8 cellular contexts compared by ENCODE assay signal in the genomic region with DNA sequence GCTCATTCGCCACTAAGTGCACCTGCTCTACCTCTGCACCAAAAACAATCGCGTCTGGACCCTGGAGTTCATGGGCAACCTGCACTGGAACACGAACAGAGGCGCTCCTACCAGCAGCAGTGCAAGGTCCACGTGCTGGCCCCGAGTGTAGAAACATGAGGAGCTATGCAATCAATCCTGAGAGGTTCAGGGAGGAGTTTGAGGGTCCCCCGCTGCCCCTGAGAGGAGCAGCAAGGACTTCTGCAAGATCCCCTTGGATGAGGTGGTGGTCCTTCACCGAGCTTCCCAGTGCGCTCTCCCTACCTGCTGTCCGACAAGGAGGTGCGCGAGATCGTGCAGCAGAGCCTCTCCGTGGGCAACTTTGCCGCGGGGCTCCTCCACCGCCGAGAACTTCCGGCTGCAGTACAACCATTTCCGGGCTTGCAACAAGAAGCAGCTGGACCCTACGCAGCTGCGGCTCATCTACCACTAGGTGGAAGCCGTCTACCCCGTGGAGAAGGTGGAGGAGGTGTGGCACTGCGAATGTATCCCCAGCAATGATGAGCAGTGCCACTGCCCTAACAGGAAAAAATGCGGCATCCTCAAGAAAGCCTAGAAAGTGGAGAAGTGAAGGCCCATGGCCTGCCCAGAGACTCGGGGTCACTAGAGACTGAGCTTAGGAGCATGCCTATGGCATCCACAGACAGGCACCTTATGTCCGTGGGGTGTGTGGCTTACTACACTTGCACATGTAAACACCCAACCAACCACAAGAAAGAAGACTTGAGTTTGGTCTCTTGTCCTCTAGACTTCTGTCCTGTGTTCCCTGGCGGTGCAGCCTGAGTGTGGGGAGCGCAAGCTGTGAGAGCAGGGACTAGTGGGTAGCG. TPM values are rescaled to one million over a fixed set of nuclear protein-coding genes. Genes with fewer than 3 reads are reported as not detected.
A peak's percentile ranks its signal among the peaks of the same experiment; 100 is the strongest.
DNase-seq lines count a peak whose midpoint lies in the region; ATAC-seq, FAIRE-seq and TF ChIP-seq lines count a peak whose summit lies in the region.
"Not testable (repeated sequence)": the region's sequence is repeated elsewhere in the genome, so short reads cannot be mapped to it uniquely, and the experiment has no call there.

No MANE protein-coding gene starts in this region.

- H3K4me1 Mint-ChIP-seq in stimulated activated effector memory CD8-positive, alpha-beta T cell treated with anti-CD3 and anti-CD28 coated beads, Interleukin-12 subunit alpha, Interleukin-12 subunit beta, amount 100 ng/mL, for 72 hours: peaks cover 11% of the 10 kb centered on the region

- peak; percentile 67 to 73 for TF ChIP-seq RAD21 in liver (IDR thresholded peaks at IDR 0.05)

- peaks cover 19% of the 10 kb centered on the region for H3K4me1 ChIP-seq in DOHH2 (ENCODE audit: control insufficient read depth, low read length)
- H3K4me1 ChIP-seq in liver (ENCODE audit: control insufficient read depth in 4 of 4, insufficient read depth in 4 of 4, low read length in 3 of 4): not testable (repeated sequence)

- TF ChIP-seq CTCF in DOHH2 (IDR thresholded peaks at IDR 0.05; ENCODE audit: low read depth, low read length, poor library complexity, severe bottlenecking) (peak; percentile 79), bronchial epithelial cell (IDR thresholded peaks at IDR 0.05; ENCODE audit: insufficient read depth, low read length, severe bottlenecking) (peak; percentile 44), liver (IDR thresholded peaks at IDR 0.05; ENCODE audit: low read depth, low read length, missing input control) (peak; percentile 38)

- not testable (repeated sequence) for H4K20me1 ChIP-seq in DOHH2 (ENCODE audit: control insufficient read depth, insufficient read depth, low read depth, low read length)

- not testable (repeated sequence) for H3K9me3 Mint-ChIP-seq in stimulated activated effector memory CD8-positive, alpha-beta T cell treated with anti-CD3 and anti-CD28 coated beads, Interleukin-12 subunit alpha, Interleukin-12 subunit beta, amount 100 ng/mL, for 72 hours

- not testable (repeated sequence) for H3K9ac ChIP-seq in liver (ENCODE audit: low read depth in 1 of 2, low read length in 2 of 2)

- ATAC-seq in GM19463 (IDR thresholded peaks at IDR 0.05; ENCODE audit: unreplicated experiment) (peak; percentile 99), HG03175 (IDR thresholded peaks at IDR 0.05; ENCODE audit: unreplicated experiment) (peak; percentile 98)
- peak; percentile 93 for ATAC-seq in stimulated activated effector memory CD8-positive, alpha-beta T cell treated with anti-CD3 and anti-CD28 coated beads, Interleukin-12 subunit alpha, Interleukin-12 subunit beta, amount 100 ng/mL, for 72 hours

- peak overlapping the region; percentile 70 for H3K4me3 Mint-ChIP-seq in stimulated activated effector memory CD8-positive, alpha-beta T cell treated with anti-CD3 and anti-CD28 coated beads, Interleukin-12 subunit alpha, Interleukin-12 subunit beta, amount 100 ng/mL, for 72 hours

- H3K9me2 ChIP-seq in DOHH2 (replicated peaks; ENCODE audit: control insufficient read depth, low read length): not testable (repeated sequence)

- not testable (repeated sequence) for H3K9me3 ChIP-seq in DOHH2 (ENCODE audit: control insufficient read depth, insufficient read depth, low read length); liver (ENCODE audit: control insufficient read depth in 4 of 4, low read length in 3 of 4)

- H3K4me2 ChIP-seq in DOHH2 (ENCODE audit: low read length): peak overlapping the region; percentile 80

- 49% methylated on average over 32 of the region's 32 CpGs for WGBS in liver

- not testable (repeated sequence) for H3F3A ChIP-seq in DOHH2 (ENCODE audit: control insufficient read depth, insufficient read depth)

- DNase-seq in NCI-H2227 (lab: John Stamatoyannopoulos, UW; ENCODE audit: unreplicated experiment): peak; percentile 80
- peak; percentile 11 to 31 for DNase-seq in activated CD4-positive, alpha-beta T cell treated with anti-CD3 and anti-CD28 coated beads for 24 hours (ENCODE audit: low read depth in 2 of 2)
- not testable (repeated sequence) for DNase-seq in bronchial epithelial cell (ENCODE audit: low read depth)
- peak; percentile 24 to 68 for DNase-seq in stimulated activated effector memory CD8-positive, alpha-beta T cell treated with anti-CD3 and anti-CD28 coated beads, Interleukin-12 subunit alpha, Interleukin-12 subunit beta, amount 100 ng/mL, for 72 hours (ENCODE audit: low spot score in 2 of 2)

- H3K36me3 ChIP-seq in DOHH2 (ENCODE audit: control insufficient read depth, low read length); bronchial epithelial cell (ENCODE audit: control insufficient read depth, insufficient read depth, low read length); liver (ENCODE audit: control insufficient read depth in 4 of 4, insufficient read depth in 3 of 4, low read depth in 1 of 4, low read length in 3 of 4): not testable (repeated sequence)

- H3K27ac ChIP-seq in DOHH2 (ENCODE audit: low read depth, low read length); liver (ENCODE audit: low read depth in 1 of 2, low read length in 2 of 2): not testable (repeated sequence)

- FAIRE-seq in bronchial epithelial cell (lab: Jason Lieb, UNC): not testable (repeated sequence)

- H3K79me2 ChIP-seq in DOHH2 (ENCODE audit: control insufficient read depth, low read length): peaks cover 19% of the 10 kb centered on the region

- H3K36me3 Mint-ChIP-seq in stimulated activated effector memory CD8-positive, alpha-beta T cell treated with anti-CD3 and anti-CD28 coated beads, Interleukin-12 subunit alpha, Interleukin-12 subunit beta, amount 100 ng/mL, for 72 hours: not testable (repeated sequence)

- not testable (repeated sequence) for H3K27me3 ChIP-seq in DOHH2 (ENCODE audit: control insufficient read depth, low read length); bronchial epithelial cell (ENCODE audit: control insufficient read depth, insufficient read depth, low read length); liver (ENCODE audit: control insufficient read depth in 4 of 4, insufficient read depth in 4 of 4, low read length in 3 of 4)

- H3K27ac Mint-ChIP-seq in stimulated activated effector memory CD8-positive, alpha-beta T cell treated with anti-CD3 and anti-CD28 coated beads, Interleukin-12 subunit alpha, Interleukin-12 subunit beta, amount 100 ng/mL, for 72 hours: not testable (repeated sequence)

- H3K4me3 ChIP-seq in DOHH2 (ENCODE audit: low read length) (peak overlapping the region; percentile 87), bronchial epithelial cell (ENCODE audit: low read depth, low read length) (peak overlapping the region; percentile 36), liver (ENCODE audit: low read depth in 1 of 3, low read length in 3 of 3) (peak overlapping the region; percentile 36 to 80 (median 77))

TF ChIP-seq in liver, 16 proteins besides CTCF, POLR2A, EP300 and RAD21:
- TF ChIP-seq GABPA (IDR thresholded peaks at IDR 0.05 in 1 of 2, conservative IDR thresholded peaks at IDR 0.05 in 1 of 2): peak; percentile 71 to 92
- TF ChIP-seq, protein P1, sequence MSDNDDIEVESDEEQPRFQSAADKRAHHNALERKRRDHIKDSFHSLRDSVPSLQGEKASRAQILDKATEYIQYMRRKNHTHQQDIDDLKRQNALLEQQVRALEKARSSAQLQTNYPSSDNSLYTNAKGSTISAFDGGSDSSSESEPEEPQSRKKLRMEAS (IDR thresholded peaks at IDR 0.05): peak; percentile 11
TF ChIP-seq in liver: peak in this region for 2; not testable (repeated sequence) for 14.

RNA-seq across cellular contexts. Expression of a gene that starts 36.3 kb away (rescaled TPM):
- total RNA-seq in bronchial epithelial cell (21.3 and 32.1 TPM in 2 replicates), liver (10 to 100 TPM; 31.9 to 98.2 TPM)
- 10 to 100 TPM in 1 of 2 donors, 1 to 10 TPM in 1; 6.8 to 10.4 TPM for polyA plus RNA-seq in liver

Comparison
In these comparisons a context has a peak if more than half of its experiments do, and no peak if none do; other contexts are left out.
1. H3K4me3 ChIP-seq: peak in every context shown above with its lines; median percentile 87 in DOHH2; 77 in liver; 36 in bronchial epithelial cell.